20 cellular contexts compared by ENCODE assay signal in the genomic region with DNA sequence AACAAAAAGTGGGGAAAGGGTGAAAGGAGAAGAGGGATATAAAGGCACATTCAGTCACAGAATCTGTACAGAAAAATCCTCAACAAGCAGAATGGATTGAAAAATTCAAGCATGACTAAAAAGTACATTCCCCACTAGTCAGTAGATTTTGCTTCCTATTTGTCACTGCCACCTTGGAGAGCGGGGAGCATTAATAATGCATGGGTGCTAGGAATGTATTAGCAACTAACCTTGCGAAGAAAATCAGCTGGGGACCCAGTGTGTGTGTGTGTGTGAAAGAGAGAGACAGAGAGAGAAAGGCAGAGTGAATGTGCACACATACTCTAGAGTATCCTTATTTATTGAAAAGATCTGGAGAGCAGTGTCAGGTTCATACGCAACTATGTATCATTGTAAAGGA.
DNase-seq lines count a peak whose midpoint lies in the region; ATAC-seq, FAIRE-seq and TF ChIP-seq lines count a peak whose summit lies in the region.
"Had no signal": no experiment of that assay in that cellular context is flagged by ENCODE, and none has a peak within 500 bp of the region (broad histone marks: within the 10 kb centered on the region; RNA-seq: fewer than 3 reads in every experiment).

No MANE protein-coding gene starts in this region.

- CTCF ChIA-PET in A673 (lab: Charles Lee) = no interaction called here

- H3K27me3 ChIP-seq in A673 (replicated peaks; ENCODE audit: insufficient read depth, low read depth, low read length, poor library complexity) = no peaks in the 10 kb centered on the region
- H3K27me3 ChIP-seq: BLaER1 had no signal

- POLR2A ChIA-PET in A673 (lab: Charles Lee; ENCODE audit: low non-redundant PET) = no interaction called here

- no TSS peak for BruUV-seq in A673 (replicated peaks; lab: Mats Ljungman, UMichigan)

- no peaks in the 10 kb centered on the region for H3K36me3 ChIP-seq in A673 (ENCODE audit: insufficient read depth, low read length, poor library complexity, severe bottlenecking)
- H3K36me3 ChIP-seq: BLaER1, HAP-1 had no signal

- TF ChIP-seq POLR2A in GM12891 (IDR thresholded peaks at IDR 0.05; ENCODE audit: low read depth, low read length) = no peak

- peaks cover 15% of the 10 kb centered on the region for H3K4me1 ChIP-seq in A673 (ENCODE audit: insufficient read depth, low read length, poor library complexity, severe bottlenecking)
- H3K4me1 ChIP-seq: BLaER1, HAP-1 had no signal

- peak; percentile 55 for DNase-seq in A673 (ENCODE audit: low spot score)
- DNase-seq in astrocyte of the hippocampus (ENCODE audit: low read depth, low spot score) = peak; percentile 36
- peak; percentile 1 for DNase-seq in iris pigment epithelial cell (ENCODE audit: low read depth)
- DNase-seq in renal cortical epithelial cell (ENCODE audit: low read depth) = peak; percentile 33
- DNase-seq in GM12891 (ENCODE audit: insufficient read length, low spot score) = no peak
- DNase-seq in activated CD4-positive, alpha-beta T cell treated with anti-CD3 and anti-CD28 coated beads, Interleukin-2, amount 50 U/mL, for 48 hours = no peak
- DNase-seq: CD8-positive, alpha-beta T cell; COR-L47; DMS 273 treated with DMSO at 0.1 percent for 48 hours; DMS53; DND-41; EL had no signal

- FAIRE-seq in GM12891 (lab: Jason Lieb, UNC) = no peak
- FAIRE-seq: A549, GM12878, H1, HepG2 had no signal

- intact Hi-C loops in A673 (cut with micrococcal nuclease; ENCODE audit: unreplicated experiment) = no loop called here

- no peak for TF ChIP-seq CTCF in A673 (conservative IDR thresholded peaks at IDR 0.05; ENCODE audit: low read depth, low read length)

- peaks cover 19% of the 10 kb centered on the region for H3K9me3 ChIP-seq in A673 (ENCODE audit: low read depth, low read length, poor library complexity, severe bottlenecking)
- H3K9me3 ChIP-seq: HAP-1 had no signal

- no peak overlapping the region for H3K4me3 ChIP-seq in A673 (ENCODE audit: low read depth, low read length, poor library complexity, severe bottlenecking)
- H3K4me3 ChIP-seq: A549, BLaER1, GM12878, HAP-1 had no signal

- ATAC-seq in GM19452 (IDR thresholded peaks at IDR 0.05; ENCODE audit: unreplicated experiment) = no peak
- ATAC-seq: A549; CD8-positive, alpha-beta T cell; GM12878; HepG2 had no signal

- H3K27ac ChIP-seq in A673 (ENCODE audit: low read depth, low read length, poor library complexity, severe bottlenecking) = no peak overlapping the region
- H3K27ac ChIP-seq: 22Rv1, A549, BLaER1 had no signal

TF ChIP-seq in GM12891, 5 proteins besides CTCF, POLR2A, EP300 and RAD21:
- TF ChIP-seq POLR2AphosphoS5 (IDR thresholded peaks at IDR 0.05; ENCODE audit: low read depth, low read length) (no peak), SPI1 (IDR thresholded peaks at IDR 0.05; ENCODE audit: low read depth, low read length) (no peak), POU2F2 (IDR thresholded peaks at IDR 0.05; ENCODE audit: low read depth, low read length) (no peak), PAX5 (IDR thresholded peaks at IDR 0.05; ENCODE audit: insufficient read depth, low read length, severe bottlenecking) (no peak), TAF1 (IDR thresholded peaks at IDR 0.05; ENCODE audit: low read depth, low read length) (no peak)

Comparison
In these comparisons a context has a peak if more than half of its experiments do, and no peak if none do; other contexts are left out.
1. DNase-seq: peak in A673 (single experiment), astrocyte of the hippocampus (single experiment), iris pigment epithelial cell (single experiment) and renal cortical epithelial cell (single experiment); none in GM12891 (single experiment) and activated CD4-positive, alpha-beta T cell treated with anti-CD3 and anti-CD28 coated beads, Interleukin-2, amount 50 U/mL, for 48 hours (0 of 2).